14 cellular contexts compared by ENCODE assay signal in genomic region chr11:2443881-2444300, GRCh38. TPM values are rescaled to one million over a fixed set of nuclear protein-coding genes. Genes with fewer than 3 reads are reported as not detected.
DNase-seq lines count a peak whose midpoint lies in the region; ATAC-seq, FAIRE-seq and TF ChIP-seq lines count a peak whose summit lies in the region.
"Had no signal": no experiment of that assay in that cellular context is flagged by ENCODE, and none has a peak within 500 bp of the region (broad histone marks: within the 10 kb centered on the region; RNA-seq: fewer than 3 reads in every experiment).

No MANE protein-coding gene starts in this region.

- TF ChIP-seq RAD21 in HCT116 (IDR thresholded peaks at IDR 0.05; ENCODE audit: low read depth) (no peak), H1 (IDR thresholded peaks at IDR 0.05 in 1 of 2, conservative IDR thresholded peaks at IDR 0.05 in 1 of 2; ENCODE audit: low read depth in 2 of 2, low read length in 2 of 2) (no peak)

- no peak overlapping the region for H2BK12ac ChIP-seq in H1 (ENCODE audit: low read depth, low read length)

- H3K27ac ChIP-seq in CD4-positive, alpha-beta T cell (ENCODE audit: low read depth, low read length), result no peak overlapping the region
- H3K27ac ChIP-seq in HCT116 (ENCODE audit: low read depth, low read length), result no peak overlapping the region
- no peak overlapping the region for H3K27ac ChIP-seq in H1 (ENCODE audit: low read depth, low read length)
- no peak overlapping the region for H3K27ac ChIP-seq in neural progenitor cell
- H3K27ac ChIP-seq: PC-9 had no signal

- peak overlapping the region; percentile 71 for H3K27ac Mint-ChIP-seq in CD4-positive, alpha-beta T cell
- H3K27ac Mint-ChIP-seq in neural progenitor cell (no peak overlapping the region), nephron progenitor cell (no peak overlapping the region)

- H3K4me2 ChIP-seq in HCT116 (ENCODE audit: low read length) (peak overlapping the region; percentile 91), H1 (ENCODE audit: insufficient read depth in 1 of 2, low read depth in 2 of 2, low read length in 2 of 2) (peak overlapping the region; percentile 53 to 96), neural progenitor cell (peak overlapping the region; percentile 55)
- H3K4me2 ChIP-seq: PC-9 had no signal

- ATAC-seq in CD4-positive, alpha-beta T cell (ENCODE audit: poor library complexity), result no peak
- peak; percentile 9 for ATAC-seq in HCT116
- no peak for ATAC-seq in HG02571 (IDR thresholded peaks at IDR 0.05; ENCODE audit: unreplicated experiment)
- no peak for ATAC-seq in GM21381 (IDR thresholded peaks at IDR 0.05; ENCODE audit: unreplicated experiment)

- H4K8ac ChIP-seq in H1 (ENCODE audit: extremely low read depth, insufficient read depth, low read length), result peak overlapping the region; percentile 68; the same call in 1 of the 2 replicates

- H3K9me3 ChIP-seq in CD4-positive, alpha-beta T cell (ENCODE audit: control insufficient read depth, low read length), result no peaks in the 10 kb centered on the region
- H3K9me3 ChIP-seq in HCT116 (ENCODE audit: control insufficient read depth in 1 of 2, insufficient read depth in 1 of 2, low read depth in 1 of 2, low read length in 2 of 2) (no peaks in the 10 kb centered on the region), H1 (ENCODE audit: insufficient read depth in 2 of 2, low read depth in 1 of 2, low read length in 1 of 2) (no peaks in the 10 kb centered on the region), neural progenitor cell (ENCODE audit: low read depth) (no peaks in the 10 kb centered on the region)

- H3K27me3 ChIP-seq in CD4-positive, alpha-beta T cell (ENCODE audit: control insufficient read depth, insufficient read depth, low read length), result no peaks in the 10 kb centered on the region
- H3K27me3 ChIP-seq in HCT116 (ENCODE audit: insufficient read depth, low read length), result peaks cover 16% of the 10 kb centered on the region; the same call in 1 of the 2 replicates
- peaks cover 27 to 69% (median 55%) of the 10 kb centered on the region in 4 experiments for H3K27me3 ChIP-seq in H1 (replicated peaks in 1 of 4; ENCODE audit: control insufficient read depth in 3 of 4, extremely low read depth in 1 of 4, insufficient read depth in 3 of 4, low read length in 3 of 4)
- peaks cover 98% of the 10 kb centered on the region for H3K27me3 ChIP-seq in neural progenitor cell

- H2BK20ac ChIP-seq in H1 (ENCODE audit: low read length), result no peak overlapping the region

- H3K36me3 Mint-ChIP-seq in CD4-positive, alpha-beta T cell (ENCODE audit: low read depth), result peaks cover 3% of the 10 kb centered on the region
- no peaks in the 10 kb centered on the region for H3K36me3 Mint-ChIP-seq in neural progenitor cell
- H3K36me3 Mint-ChIP-seq in nephron progenitor cell (ENCODE audit: low read depth), result no peaks in the 10 kb centered on the region
- H3K36me3 Mint-ChIP-seq: IgD-negative memory B cell had no signal

- no peak overlapping the region for H4K91ac ChIP-seq in H1 (replicated peaks; ENCODE audit: insufficient read length, low read length)

- H3K36me3 ChIP-seq in HCT116 (ENCODE audit: control insufficient read depth in 1 of 2, insufficient read depth in 2 of 2, low read length in 2 of 2), result no peaks in the 10 kb centered on the region
- no peaks in the 10 kb centered on the region for H3K36me3 ChIP-seq in H1 (ENCODE audit: control insufficient read depth in 2 of 4, insufficient read depth in 4 of 4, low read length in 3 of 4)
- H3K36me3 ChIP-seq in neural progenitor cell, result no peaks in the 10 kb centered on the region
- H3K36me3 ChIP-seq: tibial nerve had no signal

- POLR2A ChIA-PET in CD4-positive, alpha-beta T cell (lab: Charles Lee), result interaction anchor here (5.3 kb wide), 1 partner anchor 22 kb away, joined by 36 read pairs; no protein-coding TSS in a partner anchor
- POLR2A ChIA-PET in HCT116 (lab: Charles Lee), result no interaction called here
- POLR2A ChIA-PET in H1 (lab: Charles Lee; ENCODE audit: partially characterized antibody), result no interaction called here

- H4K5ac ChIP-seq in H1 (ENCODE audit: insufficient read length, low read depth, low read length), result no peak overlapping the region

- no TSS peak for BruUV-seq in HCT116 (replicated peaks; lab: Mats Ljungman, UMichigan)

- H2AFZ ChIP-seq in HCT116 (ENCODE audit: low read depth, low read length, poor library complexity, severe bottlenecking) (no peak overlapping the region), H1 (ENCODE audit: low read length) (no peak overlapping the region), neural progenitor cell (replicated peaks) (no peak overlapping the region)
- H2AFZ ChIP-seq: PC-9 had no signal

- no peak overlapping the region for H3K4ac ChIP-seq in H1 (replicated peaks; ENCODE audit: insufficient read length, low read depth, low read length)

- intact Hi-C loops in CD4-positive, alpha-beta T cell (cut with DNase I, micrococcal nuclease), result loop anchor here in 1 of 2 experiments (2.0 to 10.0 kb wide), 3 partner anchors 69 to 611 kb away; partner anchors contain the start of genes CARS1 and CDKN1C
- intact Hi-C loops in HCT116 (cut with micrococcal nuclease), result no loop called here

- H3K18ac ChIP-seq in H1 (ENCODE audit: extremely low read depth, low read length), result no peak overlapping the region; the same call in 1 of the 2 replicates

- CTCF ChIA-PET in CD4-positive, alpha-beta T cell (lab: Charles Lee), result interaction anchor here (0.7 to 3.4 kb wide), 4 partner anchors 23 to 449 kb away, joined by 3 to 19 read pairs (median 3); no protein-coding TSS in a partner anchor
- CTCF ChIA-PET in HCT116 (lab: Charles Lee), result interaction anchor here (0.6 kb wide), 1 partner anchor 850 kb away, joined by 3 read pairs; no protein-coding TSS in a partner anchor
- CTCF ChIA-PET in H1 (lab: Charles Lee; ENCODE audit: partially characterized antibody), result interaction anchor here (0.6 to 3.9 kb wide), 5 partner anchors 16 to 540 kb away, joined by 3 to 33 read pairs (median 4); no protein-coding TSS in a partner anchor

- peaks cover 50% of the 10 kb centered on the region for H3K4me1 Mint-ChIP-seq in CD4-positive, alpha-beta T cell (ENCODE audit: low read depth)
- H3K4me1 Mint-ChIP-seq in neural progenitor cell (no peaks in the 10 kb centered on the region), nephron progenitor cell (peaks cover 3% of the 10 kb centered on the region)

- TF ChIP-seq POLR2A in HCT116 (IDR thresholded peaks at IDR 0.05; ENCODE audit: borderline replicate concordance, extremely low read depth, insufficient read depth, insufficient read length) (no peak), H1 (IDR thresholded peaks at IDR 0.05; ENCODE audit: control extremely low read depth in 1 of 2, low read depth in 2 of 2, low read length in 2 of 2) (no peak)

- H3K27me3 Mint-ChIP-seq in CD4-positive, alpha-beta T cell, result no peaks in the 10 kb centered on the region
- H3K27me3 Mint-ChIP-seq in neural progenitor cell (ENCODE audit: insufficient read depth, low read depth), result peaks cover 49% of the 10 kb centered on the region
- peaks cover 90% of the 10 kb centered on the region for H3K27me3 Mint-ChIP-seq in nephron progenitor cell (ENCODE audit: low read depth, poor library complexity)
- H3K27me3 Mint-ChIP-seq: IgD-negative memory B cell had no signal

- DNase-seq in CD4-positive, alpha-beta T cell, result no peak
- no peak for DNase-seq in HCT116 (ENCODE audit: low read depth, low spot score)
- DNase-seq in H1 (ENCODE audit: low read depth in 1 of 2, low spot score in 2 of 2), result no peak
- DNase-seq in neural progenitor cell (ENCODE audit: low spot score), result peak; percentile 12
- no peak for DNase-seq in NCI-H1092 treated with DMSO at 0.1 percent for 48 hours (lab: John Stamatoyannopoulos, UW)
- no peak for DNase-seq in nephron progenitor cell
- DNase-seq: DMS79 treated with DMSO at 0.1 percent for 48 hours, T1000 had no signal

- no peak for TF ChIP-seq EP300 in H1 (IDR thresholded peaks at IDR 0.05; ENCODE audit: borderline replicate concordance in 1 of 2, low read depth in 2 of 2, low read length in 2 of 2)

- H3K23me2 ChIP-seq in H1 (ENCODE audit: low read depth, low read length), result peaks cover 7% of the 10 kb centered on the region; the same call in 1 of the 2 replicates

- TF ChIP-seq CTCF in CD4-positive, alpha-beta T cell (IDR thresholded peaks at IDR 0.05), result no peak
- TF ChIP-seq CTCF in HCT116 (IDR thresholded peaks at IDR 0.05 in 2 of 3, conservative IDR thresholded peaks at IDR 0.05 in 1 of 3; ENCODE audit: borderline replicate concordance in 1 of 3, insufficient read depth in 1 of 3, low read depth in 2 of 3, low read length in 2 of 3), result peak in 1 of 3 experiments; percentile 27; a peak in 1 of 6 replicates
- TF ChIP-seq CTCF in H1 (IDR thresholded peaks at IDR 0.05; ENCODE audit: control extremely low read depth in 1 of 3, insufficient read depth in 1 of 3, low read depth in 1 of 3, low read length in 3 of 3), result peak in 1 of 3 experiments; percentile 8; a peak in 1 of 4 replicates
- peak; percentile 23 for TF ChIP-seq CTCF in neural progenitor cell (IDR thresholded peaks at IDR 0.05)
- TF ChIP-seq CTCF in nephron progenitor cell (IDR thresholded peaks at IDR 0.05), result no peak

- no peaks in the 10 kb centered on the region for H3K79me1 ChIP-seq in H1 (ENCODE audit: low read depth, low read length)

- peak overlapping the region; percentile 69 for H3K4me3 Mint-ChIP-seq in CD4-positive, alpha-beta T cell
- H3K4me3 Mint-ChIP-seq in neural progenitor cell (peak overlapping the region; percentile 57), nephron progenitor cell (no peak overlapping the region)

- peak overlapping the region; percentile 34 to 57 for H3K4me3 ChIP-seq in HCT116 (replicated peaks in 1 of 2; ENCODE audit: low read depth in 1 of 2, low read length in 2 of 2)
- H3K4me3 ChIP-seq in H1 (ENCODE audit: extremely low read depth in 1 of 4, insufficient read depth in 2 of 4, low read depth in 3 of 4, low read length in 4 of 4), result peak overlapping the region; percentile 33 to 70 (median 46); a peak in 6 of 8 replicates
- peak overlapping the region; percentile 41 for H3K4me3 ChIP-seq in neural progenitor cell
- H3K4me3 ChIP-seq: PC-9 had no signal

- H3K9ac ChIP-seq in HCT116 (ENCODE audit: low read length) (no peak overlapping the region), H1 (replicated peaks in 1 of 4; ENCODE audit: extremely low read depth in 1 of 4, low read depth in 3 of 4, low read length in 3 of 4) (no peak overlapping the region), neural progenitor cell (no peak overlapping the region)

- RAD21 ChIA-PET in HCT116 (lab: Charles Lee; ENCODE audit: low non-redundant PET in 1 of 2, low total read pairs in 2 of 2, uncharacterized antibody in 2 of 2, unreplicated experiment in 2 of 2), result no interaction called here

- no peak overlapping the region for H2BK5ac ChIP-seq in H1 (ENCODE audit: low read depth, low read length)

- H3K14ac ChIP-seq in H1 (ENCODE audit: insufficient read length), result no peak overlapping the region

- H3K9me2 ChIP-seq in HCT116 (ENCODE audit: insufficient read depth), result no peaks in the 10 kb centered on the region

- H3K4me1 ChIP-seq in HCT116 (ENCODE audit: control insufficient read depth in 1 of 2, insufficient read depth in 2 of 2, low read length in 2 of 2) (peaks cover 13 to 21% of the 10 kb centered on the region in 2 experiments), H1 (replicated peaks in 1 of 4; ENCODE audit: control insufficient read depth in 3 of 4, insufficient read depth in 4 of 4, low read length in 3 of 4) (peaks cover 0 to 3% (median 3%) of the 10 kb centered on the region in 4 experiments; a peak in 2 of 7 replicates), neural progenitor cell (no peaks in the 10 kb centered on the region)

- no peaks in the 10 kb centered on the region for H3K9me3 Mint-ChIP-seq in CD4-positive, alpha-beta T cell
- peaks cover 10% of the 10 kb centered on the region for H3K9me3 Mint-ChIP-seq in neural progenitor cell
- H3K9me3 Mint-ChIP-seq in nephron progenitor cell, result peaks cover 20% of the 10 kb centered on the region

- FAIRE-seq in H1 (lab: Jason Lieb, UNC), result no peak
- FAIRE-seq: GM18507 had no signal

- no peak overlapping the region for H3K23ac ChIP-seq in H1 (ENCODE audit: insufficient read length)

- H3K56ac ChIP-seq in H1 (replicated peaks; ENCODE audit: insufficient read length, low read depth, low read length), result no peak overlapping the region

- no peak overlapping the region for H2AK5ac ChIP-seq in H1 (ENCODE audit: low read depth, low read length)

- H2BK15ac ChIP-seq in H1 (ENCODE audit: low read length), result no peak overlapping the region

- no peaks in the 10 kb centered on the region for H3F3A ChIP-seq in neural progenitor cell (ENCODE audit: low read depth)

- H3K79me2 ChIP-seq in HCT116 (ENCODE audit: insufficient read depth, low read length) (no peaks in the 10 kb centered on the region), H1 (ENCODE audit: control insufficient read depth in 1 of 2, insufficient read depth in 2 of 2, low read length in 2 of 2) (no peaks in the 10 kb centered on the region), neural progenitor cell (ENCODE audit: low read depth) (no peaks in the 10 kb centered on the region)

- H4K20me1 ChIP-seq in HCT116 (ENCODE audit: insufficient read depth) (no peaks in the 10 kb centered on the region), H1 (replicated peaks in 1 of 2; ENCODE audit: control insufficient read depth in 1 of 2, insufficient read depth in 2 of 2, low read length in 2 of 2) (peaks cover 2 to 3% of the 10 kb centered on the region in 2 experiments), neural progenitor cell (ENCODE audit: low read depth) (no peaks in the 10 kb centered on the region)

- WGBS in H1 (ENCODE audit: extremely low coverage in 1 of 2, insufficient coverage in 1 of 2, insufficient read length in 1 of 2, insufficient replicate concordance in 2 of 2, low coverage in 1 of 2, low lambda C conversion rate in 2 of 2, missing lambda C conversion rate in 1 of 2), 2 experiments, result 19% methylated on average over 15 of the region's 30 CpGs; no CpG with 5 or more reads in 1 of the 2 experiments

- H2BK120ac ChIP-seq in H1 (replicated peaks; ENCODE audit: low read depth, low read length), result no peak overlapping the region

RNA-seq across cellular contexts. Expression of gene TRPM5, which starts 0.4 kb away (rescaled TPM):
- total RNA-seq in CD4-positive, alpha-beta T cell, result 1 to 10 TPM in 1 of 2 experiments, under 1 TPM in 1; 0.91 to 1.3 TPM
- total RNA-seq in HCT116 (2021; ENCODE audit: unreplicated experiment), result 0.07 TPM
- polyA plus RNA-seq in HCT116 (2012), result not detected in 2 replicates
- 0.11 TPM in 1 of 2 replicates, not detected in the other for total RNA-seq in H1 (2021; fragmentation: NEBNext Ultra II Directional; extraction: Animal tissue kit (Norgen Biotek cat#: 25700))
- polyA plus RNA-seq in H1 (2011; rRNA removed), result 0.02 and 0.05 TPM in 2 replicates
- polyA plus RNA-seq in H1 (2011; cell fraction: cytosol; rRNA removed), result 0.04 TPM
- 0.24 TPM for polyA plus RNA-seq in H1 (2011; cell fraction: nucleus; rRNA removed)
- polyA plus RNA-seq in H1 (2012, experiment 1 of 2), result 0.04 TPM in 1 of 4 replicates, not detected in the others
- polyA plus RNA-seq in H1 (2012, experiment 2 of 2), result not detected
- polyA plus RNA-seq in H1 (2013, experiment 1 of 2), result 0.02 TPM
- polyA plus RNA-seq in H1 (2013, experiment 2 of 2), result 0.02 TPM
- not detected in 2 replicates for polyA minus RNA-seq in H1 (2011; rRNA and poly(A)+ RNA removed)
- polyA minus RNA-seq in H1 (2011; cell fraction: cytosol; rRNA and poly(A)+ RNA removed), result not detected
- not detected for polyA minus RNA-seq in H1 (2011; cell fraction: nucleus; rRNA and poly(A)+ RNA removed)
- 0.34 TPM in 1 of 2 replicates, not detected in the other for total RNA-seq in neural progenitor cell (ENCODE audit: low replicate concordance)
- total RNA-seq: PC-9, tibial nerve had no signal
- polyA plus RNA-seq: IgD-negative memory B cell had no signal

RNA-seq across cellular contexts. Expression of gene KCNQ1, which starts 0.9 kb away (rescaled TPM):
- total RNA-seq in CD4-positive, alpha-beta T cell, result 10 to 100 TPM; 31.3 to 33.1 TPM
- total RNA-seq in HCT116 (2021; ENCODE audit: unreplicated experiment) (10.7 TPM), neural progenitor cell (ENCODE audit: low replicate concordance) (0.11 and 0.99 TPM in 2 replicates)
- 8.5 and 10.8 TPM in 2 replicates for polyA plus RNA-seq in HCT116 (2012)
- 2.0 and 2.4 TPM in 2 replicates for total RNA-seq in H1 (2021; fragmentation: NEBNext Ultra II Directional; extraction: Animal tissue kit (Norgen Biotek cat#: 25700))
- 1.9 and 2.4 TPM in 2 replicates for polyA plus RNA-seq in H1 (2011; rRNA removed)
- 1.4 TPM for polyA plus RNA-seq in H1 (2011; cell fraction: cytosol; rRNA removed)
- polyA plus RNA-seq in H1 (2011; cell fraction: nucleus; rRNA removed), result 2.3 TPM
- 1.4 to 2.5 TPM (median 2.0 TPM) in 4 replicates for polyA plus RNA-seq in H1 (2012, experiment 1 of 2)
- 2.2 TPM for polyA plus RNA-seq in H1 (2012, experiment 2 of 2)
- 2.0 TPM for polyA plus RNA-seq in H1 (2013, experiment 1 of 2)
- 2.0 TPM for polyA plus RNA-seq in H1 (2013, experiment 2 of 2)
- polyA minus RNA-seq in H1 (2011; rRNA and poly(A)+ RNA removed), result 1.3 and 2.8 TPM in 2 replicates
- 1.8 TPM for polyA minus RNA-seq in H1 (2011; cell fraction: cytosol; rRNA and poly(A)+ RNA removed)
- 6.1 TPM for polyA minus RNA-seq in H1 (2011; cell fraction: nucleus; rRNA and poly(A)+ RNA removed)
- total RNA-seq: PC-9 had no signal

RNA-seq across cellular contexts. Expression of gene TSSC4, which starts 43.3 kb away (rescaled TPM):
- 10 to 100 TPM; 47.5 to 50.0 TPM for total RNA-seq in CD4-positive, alpha-beta T cell
- 47.1 TPM for total RNA-seq in HCT116 (2021; ENCODE audit: unreplicated experiment)
- 40.5 and 46.1 TPM in 2 replicates for polyA plus RNA-seq in HCT116 (2012)
- total RNA-seq in H1 (2021; fragmentation: NEBNext Ultra II Directional; extraction: Animal tissue kit (Norgen Biotek cat#: 25700)), result 39.3 and 44.3 TPM in 2 replicates
- polyA plus RNA-seq in H1 (2011; rRNA removed), result 34.0 and 49.6 TPM in 2 replicates
- polyA plus RNA-seq in H1 (2011; cell fraction: cytosol; rRNA removed), result 36.2 TPM
- 40.4 TPM for polyA plus RNA-seq in H1 (2011; cell fraction: nucleus; rRNA removed)
- polyA plus RNA-seq in H1 (2012, experiment 1 of 2), result 25.9 to 42.8 TPM (median 40.6 TPM) in 4 replicates
- 24.6 TPM for polyA plus RNA-seq in H1 (2012, experiment 2 of 2)
- polyA plus RNA-seq in H1 (2013, experiment 1 of 2), result 53.6 TPM
- 49.6 TPM for polyA plus RNA-seq in H1 (2013, experiment 2 of 2)
- polyA minus RNA-seq in H1 (2011; rRNA and poly(A)+ RNA removed), result 16.0 and 16.2 TPM in 2 replicates
- 19.6 TPM for polyA minus RNA-seq in H1 (2011; cell fraction: cytosol; rRNA and poly(A)+ RNA removed)
- polyA minus RNA-seq in H1 (2011; cell fraction: nucleus; rRNA and poly(A)+ RNA removed), result 38.7 TPM
- total RNA-seq in neural progenitor cell (ENCODE audit: low replicate concordance), result 11.1 and 30.2 TPM in 2 replicates
